ENCODE assay signal across 19 cellular contexts in the genomic region with DNA sequence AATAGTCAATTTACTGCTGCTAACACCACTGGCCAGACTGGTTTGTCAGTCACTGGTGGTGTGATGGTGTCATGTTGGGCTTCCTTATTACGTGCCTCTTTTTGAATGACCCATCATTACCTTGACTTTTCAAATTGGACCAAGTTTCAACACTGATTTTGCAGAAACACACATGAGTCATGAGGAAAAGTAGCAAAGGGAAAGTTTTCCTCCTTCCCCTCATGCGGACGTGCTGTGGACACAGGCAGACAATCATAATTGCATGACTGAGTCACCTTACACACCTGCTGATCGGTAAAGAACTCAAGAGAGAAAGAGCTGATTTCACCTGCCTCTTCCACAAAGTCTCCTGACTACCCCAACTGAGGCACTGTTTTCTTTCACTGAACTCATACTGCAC.
DNase-seq lines count a peak whose midpoint lies in the region; FAIRE-seq and TF ChIP-seq lines count a peak whose summit lies in the region.
"Had no signal": no experiment of that assay in that cellular context is flagged by ENCODE, and none has a peak within 500 bp of the region (broad histone marks: within the 10 kb centered on the region; RNA-seq: fewer than 3 reads in every experiment).

No MANE protein-coding gene starts in this region.

- H3K27ac ChIP-seq in RWPE1 (no peak overlapping the region), keratinocyte (ENCODE audit: control insufficient read depth, insufficient read depth, low read length) (peak overlapping the region; percentile 19), stomach (peak overlapping the region in 3 of 5 donors; percentile 26 to 71 (median 65))
- H3K27ac ChIP-seq: HL-60, left ventricle myocardium inferior, testis had no signal

- in situ Hi-C loops in KBM-7 (cut with MboI; ENCODE audit: low pct_unique_long_range_greater_than_20kb, low sequenced_read_pairs) = no loop called here

- POLR2A ChIA-PET in RWPE1 (lab: Yijun Ruan, JAX; ENCODE audit: low non-redundant PET) = no interaction called here

- H3K36me3 ChIP-seq in keratinocyte (ENCODE audit: control insufficient read depth in 2 of 2, extremely low read depth in 1 of 2, insufficient read depth in 2 of 2, low read length in 2 of 2) (no peaks in the 10 kb centered on the region), stomach (no peaks in the 10 kb centered on the region)
- H3K36me3 ChIP-seq: left ventricle myocardium inferior had no signal

- peaks cover 25% of the 10 kb centered on the region for H3K4me1 Mint-ChIP-seq in activated naive CD4-positive, alpha-beta T cell treated with anti-CD3 and anti-CD28 coated beads, Interleukin-2, amount 50 U/mL, for 24 hours
- peaks cover 6% of the 10 kb centered on the region for H3K4me1 Mint-ChIP-seq in activated naive CD4-positive, alpha-beta T cell treated with anti-CD3 and anti-CD28 coated beads, Interleukin-2, amount 10 ng/mL, durations not matched to agents 7 days and 5 days

- H3K27me3 ChIP-seq in keratinocyte (ENCODE audit: control insufficient read depth, extremely low read depth, insufficient read depth, low read length) = no peaks in the 10 kb centered on the region
- no peaks in the 10 kb centered on the region for H3K27me3 ChIP-seq in stomach
- H3K27me3 ChIP-seq: testis had no signal

- H3K4me3 Mint-ChIP-seq in activated naive CD4-positive, alpha-beta T cell treated with anti-CD3 and anti-CD28 coated beads, Interleukin-2, amount 50 U/mL, for 24 hours = peak overlapping the region; percentile 33
- H3K4me3 Mint-ChIP-seq in activated naive CD4-positive, alpha-beta T cell treated with anti-CD3 and anti-CD28 coated beads, Interleukin-2, amount 10 ng/mL, durations not matched to agents 7 days and 5 days = no peak overlapping the region
- H3K4me3 Mint-ChIP-seq: CD8-positive, alpha-beta memory T cell; nephron had no signal

- H3K27me3 Mint-ChIP-seq in activated naive CD4-positive, alpha-beta T cell treated with anti-CD3 and anti-CD28 coated beads, Interleukin-2, amount 50 U/mL, for 24 hours = peaks cover 6% of the 10 kb centered on the region
- H3K27me3 Mint-ChIP-seq in activated naive CD4-positive, alpha-beta T cell treated with anti-CD3 and anti-CD28 coated beads, Interleukin-2, amount 10 ng/mL, durations not matched to agents 7 days and 5 days = peaks cover 12% of the 10 kb centered on the region

- no peaks in the 10 kb centered on the region for H3K9me3 ChIP-seq in keratinocyte (ENCODE audit: control insufficient read depth, low read depth, low read length)
- no peaks in the 10 kb centered on the region for H3K9me3 ChIP-seq in stomach
- H3K9me3 ChIP-seq: left ventricle myocardium inferior, testis had no signal

- H4K20me1 ChIP-seq in keratinocyte (ENCODE audit: control insufficient read depth, extremely low read depth, insufficient read depth, low read length) = no peaks in the 10 kb centered on the region

- WGBS in stomach, 5 donors = 51 to 61% (median 53%) methylated on average over 4 of the region's 4 CpGs

- no peaks in the 10 kb centered on the region for H3K79me2 ChIP-seq in keratinocyte (ENCODE audit: control insufficient read depth, insufficient read depth, low read length)

- dilution Hi-C loops in keratinocyte (cut with MboI; ENCODE audit: extremely low pct_ligation_motif_present, low sequenced_read_pairs) = no loop called here

- H3K4me3 ChIP-seq in keratinocyte (ENCODE audit: control insufficient read depth in 2 of 3, extremely low read depth in 1 of 3, insufficient read depth in 2 of 3, low read depth in 1 of 3, low read length in 3 of 3) = no peak overlapping the region
- no peak overlapping the region for H3K4me3 ChIP-seq in stomach
- H3K4me3 ChIP-seq: left ventricle myocardium inferior, testis had no signal

- peak overlapping the region; percentile 17 for H3K4me2 ChIP-seq in keratinocyte (ENCODE audit: control insufficient read depth, extremely low read depth, insufficient read depth, low read depth, low read length)

- no peak overlapping the region for H2AFZ ChIP-seq in keratinocyte (ENCODE audit: control insufficient read depth, low read length)

- H3K36me3 Mint-ChIP-seq in activated naive CD4-positive, alpha-beta T cell treated with anti-CD3 and anti-CD28 coated beads, Interleukin-2, amount 50 U/mL, for 24 hours = no peaks in the 10 kb centered on the region
- H3K36me3 Mint-ChIP-seq in activated naive CD4-positive, alpha-beta T cell treated with anti-CD3 and anti-CD28 coated beads, Interleukin-2, amount 10 ng/mL, durations not matched to agents 7 days and 5 days = no peaks in the 10 kb centered on the region
- H3K36me3 Mint-ChIP-seq: CD8-positive, alpha-beta memory T cell had no signal

- DNase-seq in activated naive CD4-positive, alpha-beta T cell treated with anti-CD3 and anti-CD28 coated beads, Interleukin-2, amount 10 ng/mL, durations not matched to agents 7 days and 5 days = no peak
- peak; percentile 73 for DNase-seq in RWPE1 (ENCODE audit: low spot score)
- DNase-seq in keratinocyte (ENCODE audit: low read depth, low spot score) = peak; percentile 38
- DNase-seq in stomach = no peak
- DNase-seq in KBM-7 = no peak
- no peak for DNase-seq in NCI-H187 (lab: John Stamatoyannopoulos, UW)
- DNase-seq in D721Med (ENCODE audit: insufficient read length, low spot score) = no peak
- DNase-seq: activated CD4-positive, alpha-beta T cell treated with anti-CD3 and anti-CD28 coated beads for 4 hours; activated T-cell treated with anti-CD3 and anti-CD28 coated beads for 4 hours; amniotic stem cell; CD8-positive, alpha-beta memory T cell; GDM1; left ventricle myocardium inferior; NCI-H2029; testis had no signal

- CTCF ChIA-PET in activated naive CD4-positive, alpha-beta T cell treated with anti-CD3 and anti-CD28 coated beads, Interleukin-2, amount 10 ng/mL, durations not matched to agents 7 days and 5 days (lab: Charles Lee) = no interaction called here
- CTCF ChIA-PET in RWPE1 (lab: Yijun Ruan, JAX) = interaction anchor here (0.5 to 2.1 kb wide), 6 partner anchors 127 to 1154 kb away, joined by 3 to 5 read pairs (median 4); no protein-coding TSS in a partner anchor

- H3K27ac Mint-ChIP-seq in activated naive CD4-positive, alpha-beta T cell treated with anti-CD3 and anti-CD28 coated beads, Interleukin-2, amount 50 U/mL, for 24 hours = peak overlapping the region; percentile 33
- H3K27ac Mint-ChIP-seq in activated naive CD4-positive, alpha-beta T cell treated with anti-CD3 and anti-CD28 coated beads, Interleukin-2, amount 10 ng/mL, durations not matched to agents 7 days and 5 days = no peak overlapping the region
- H3K27ac Mint-ChIP-seq: nephron had no signal

- no peak for TF ChIP-seq POLR2A in stomach (IDR thresholded peaks at IDR 0.05)

- H3K4me1 ChIP-seq in keratinocyte (ENCODE audit: control insufficient read depth, extremely low read depth, insufficient read depth, low read length) = peaks cover 13% of the 10 kb centered on the region
- H3K4me1 ChIP-seq in stomach = peaks cover 10 to 52% (median 14%) of the 10 kb centered on the region in 4 donors
- H3K4me1 ChIP-seq: testis had no signal

- H3K9me3 Mint-ChIP-seq in activated naive CD4-positive, alpha-beta T cell treated with anti-CD3 and anti-CD28 coated beads, Interleukin-2, amount 50 U/mL, for 24 hours = no peaks in the 10 kb centered on the region
- no peaks in the 10 kb centered on the region for H3K9me3 Mint-ChIP-seq in activated naive CD4-positive, alpha-beta T cell treated with anti-CD3 and anti-CD28 coated beads, Interleukin-2, amount 10 ng/mL, durations not matched to agents 7 days and 5 days
- H3K9me3 Mint-ChIP-seq: CD8-positive, alpha-beta memory T cell; nephron had no signal

- TF ChIP-seq CTCF in RWPE1 (conservative IDR thresholded peaks at IDR 0.05; ENCODE audit: low read depth) = no peak
- no peak for TF ChIP-seq CTCF in keratinocyte (optimal IDR thresholded peaks at IDR 0.05 in 1 of 3, IDR thresholded peaks at IDR 0.05 in 1 of 3, conservative IDR thresholded peaks at IDR 0.05 in 1 of 3; ENCODE audit: extremely low read depth in 1 of 3, insufficient read depth in 2 of 3, low read length in 3 of 3)
- no peak for TF ChIP-seq CTCF in stomach (IDR thresholded peaks at IDR 0.05)
- no peak for TF ChIP-seq CTCF in D721Med (IDR thresholded peaks at IDR 0.05; ENCODE audit: insufficient read depth, missing control alignments)

- H3K9me1 ChIP-seq in keratinocyte (ENCODE audit: control insufficient read depth, extremely low read depth, insufficient read depth, low read length) = no peaks in the 10 kb centered on the region

- no peak for TF ChIP-seq EP300 in stomach (IDR thresholded peaks at IDR 0.05)

- FAIRE-seq in keratinocyte (lab: Jason Lieb, UNC) = peak; percentile 94
- no peak for FAIRE-seq in D721Med (lab: Jason Lieb, UNC)
- FAIRE-seq: colon had no signal

- H3K9ac ChIP-seq in keratinocyte (ENCODE audit: control insufficient read depth, extremely low read depth, insufficient read depth, low read length) = no peak overlapping the region

- intact Hi-C loops in stomach (cut with DNase I; ENCODE audit: low total_unique reads) = no loop called here

Comparison
In these comparisons a context has a peak if more than half of its experiments do, and no peak if none do; other contexts are left out.
1. DNase-seq: peak in RWPE1 (single experiment) and keratinocyte (single experiment); none in activated naive CD4-positive, alpha-beta T cell treated with anti-CD3 and anti-CD28 coated beads, Interleukin-2, amount 10 ng/mL, durations not matched to agents 7 days and 5 days (single experiment), stomach (single experiment), KBM-7 (single experiment), NCI-H187 (0 of 2) and D721Med (single experiment).